In genomic region chr1:1861339-1861730, GRCh38 we compare ENCODE assay signal across 21 cellular contexts. TPM values are rescaled to one million over a fixed set of nuclear protein-coding genes. Genes with fewer than 3 reads are reported as not detected.
DNase-seq lines count a peak whose midpoint lies in the region; ATAC-seq and TF ChIP-seq lines count a peak whose summit lies in the region.
"Had no signal": no experiment of that assay in that cellular context is flagged by ENCODE, and none has a peak within 500 bp of the region (broad histone marks: within the 10 kb centered on the region; RNA-seq: fewer than 3 reads in every experiment).

No MANE protein-coding gene starts in this region.

- WGBS in GM23248 (ENCODE audit: low coverage in 1 of 2, low lambda C conversion rate in 2 of 2, missing lambda C conversion rate in 2 of 2), 2 experiments, result 16 to 20% methylated on average over 1 of the region's 1 CpG
- 24 to 33% methylated on average over 1 of the region's 1 CpG for WGBS in testis, 2 donors

- POLR2A ChIA-PET in activated B cell treated with CpG ODN at 0.5 μM for 24 hours (lab: Charles Lee), result interaction anchor here (0.9 to 1.9 kb wide), 3 partner anchors 14 to 27 kb away, joined by 4 to 7 read pairs (median 5); no protein-coding TSS in a partner anchor

- no peak for ATAC-seq in activated B cell treated with CpG ODN at 0.5 μM for 24 hours (ENCODE audit: low read depth)
- ATAC-seq: activated CD8-positive, alpha-beta T cell treated with anti-CD3 and anti-CD28 coated beads for 36 hours; PC-3 had no signal

- H3K4me1 ChIP-seq in GM23248 (ENCODE audit: insufficient read depth), result peaks cover 68% of the 10 kb centered on the region
- peaks cover 80 to 90% of the 10 kb centered on the region in 2 experiments for H3K4me1 ChIP-seq in neutrophil (ENCODE audit: control insufficient read depth in 1 of 2, insufficient read depth in 1 of 2, low read depth in 1 of 2, low read length in 1 of 2)
- peaks cover 43% of the 10 kb centered on the region for H3K4me1 ChIP-seq in testis

- CTCF ChIA-PET in activated B cell treated with CpG ODN at 0.5 μM for 24 hours (lab: Charles Lee), result interaction anchor here (1.3 kb wide), 1 partner anchor 12 kb away, joined by 4 read pairs; no protein-coding TSS in a partner anchor

- H3K9me3 Mint-ChIP-seq in activated B cell treated with CpG ODN at 0.5 μM for 24 hours, result no peaks in the 10 kb centered on the region
- H3K9me3 Mint-ChIP-seq: activated CD8-positive, alpha-beta T cell treated with anti-CD3 and anti-CD28 coated beads for 36 hours had no signal

- H3K27me3 Mint-ChIP-seq in activated B cell treated with CpG ODN at 0.5 μM for 24 hours, result no peaks in the 10 kb centered on the region
- H3K27me3 Mint-ChIP-seq: activated CD8-positive, alpha-beta T cell treated with anti-CD3 and anti-CD28 coated beads for 36 hours had no signal

- H3K27me3 ChIP-seq in GM23248 (replicated peaks; ENCODE audit: insufficient read depth) (no peaks in the 10 kb centered on the region), neutrophil (no peaks in the 10 kb centered on the region), testis (no peaks in the 10 kb centered on the region)
- H3K27me3 ChIP-seq: SJCRH30 had no signal

- H3K79me2 ChIP-seq in GM23248 (ENCODE audit: insufficient read depth), result peaks cover 100% of the 10 kb centered on the region

- TF ChIP-seq CTCF in activated B cell treated with CpG ODN at 0.5 μM for 24 hours (IDR thresholded peaks at IDR 0.05) (no peak), neutrophil (IDR thresholded peaks at IDR 0.05) (no peak), testis (IDR thresholded peaks at IDR 0.05) (no peak)

- peak overlapping the region; percentile 50 for H3K4me3 Mint-ChIP-seq in activated B cell treated with CpG ODN at 0.5 μM for 24 hours
- H3K4me3 Mint-ChIP-seq: activated CD8-positive, alpha-beta T cell treated with anti-CD3 and anti-CD28 coated beads for 36 hours had no signal

- no peak overlapping the region for H3K4me2 ChIP-seq in GM23248 (ENCODE audit: unreplicated experiment)
- H3K4me2 ChIP-seq: KMS-11 had no signal

- no peaks in the 10 kb centered on the region for H3K9me2 ChIP-seq in GM23248 (ENCODE audit: insufficient read depth)

- H3K9me3 ChIP-seq in GM23248 (ENCODE audit: low read depth), result no peaks in the 10 kb centered on the region
- H3K9me3 ChIP-seq in neutrophil, result no peaks in the 10 kb centered on the region
- H3K9me3 ChIP-seq in testis, result no peaks in the 10 kb centered on the region
- H3K9me3 ChIP-seq: SJCRH30 had no signal

- no peak for TF ChIP-seq POLR2A in testis (IDR thresholded peaks at IDR 0.05)

- no peak overlapping the region for H3K9ac ChIP-seq in GM23248
- H3K9ac ChIP-seq: KMS-11 had no signal

- intact Hi-C loops in activated B cell treated with CpG ODN at 0.5 μM for 24 hours (cut with micrococcal nuclease) (loop anchor here (5.0 kb wide), 1 partner anchor 34 kb away; no protein-coding TSS in a partner anchor), testis (cut with DNase I; ENCODE audit: low total_unique reads) (no loop called here)

- H2AFZ ChIP-seq in GM23248, result no peak overlapping the region

- peaks cover 69% of the 10 kb centered on the region for H4K20me1 ChIP-seq in GM23248 (ENCODE audit: insufficient read depth)

- peaks cover 59% of the 10 kb centered on the region for H3F3A ChIP-seq in GM23248 (ENCODE audit: insufficient read depth)

- H3K4me1 Mint-ChIP-seq in activated B cell treated with CpG ODN at 0.5 μM for 24 hours, result peaks cover 92% of the 10 kb centered on the region

- H3K4me3 ChIP-seq in GM23248 (no peak overlapping the region), neutrophil (ENCODE audit: low read depth in 1 of 2, low read length in 1 of 2) (no peak overlapping the region), testis (no peak overlapping the region)
- H3K4me3 ChIP-seq: SJCRH30 had no signal

- H3K36me3 Mint-ChIP-seq in activated B cell treated with CpG ODN at 0.5 μM for 24 hours (ENCODE audit: low read depth), result peaks cover 8% of the 10 kb centered on the region

- H3K27ac ChIP-seq in GM23248 (0 out of 2 replicates have a peak overlapping the region, but pooled peaks have one; percentile 59), neutrophil (peak overlapping the region; percentile 68), testis (no peak overlapping the region)
- H3K27ac ChIP-seq: 22Rv1, KMS-11, SJCRH30 had no signal

- peak overlapping the region; percentile 81 for H3K27ac Mint-ChIP-seq in activated B cell treated with CpG ODN at 0.5 μM for 24 hours

- H3K36me3 ChIP-seq in GM23248 (ENCODE audit: low read depth) (no peaks in the 10 kb centered on the region), neutrophil (no peaks in the 10 kb centered on the region), testis (ENCODE audit: low read depth, missing control alignments) (no peaks in the 10 kb centered on the region)

- in situ Hi-C loops in GM23248 (cut with MboI), result no loop called here

- DNase-seq in DMS 273 (lab: John Stamatoyannopoulos, UW; ENCODE audit: unreplicated experiment) (peak; percentile 48), DMS 273 treated with DMSO at 0.1 percent for 48 hours (lab: John Stamatoyannopoulos, UW) (no peak), GM23248 (no peak), activated B cell treated with CpG ODN at 0.5 μM for 24 hours (no peak), NCI-H1694 (lab: John Stamatoyannopoulos, UW) (no peak), hippocampal formation (lab: John Stamatoyannopoulos, UW) (no peak), testis (no peak)
- DNase-seq: activated CD8-positive, alpha-beta T cell treated with anti-CD3 and anti-CD28 coated beads for 36 hours; activated naive CD4-positive, alpha-beta T cell treated with anti-CD3 and anti-CD28 coated beads, Interleukin-2, amount 50 U/mL, for 16 hours; aorta; NCI-H1694 treated with DMSO at 0.1 percent for 48 hours; NCI-H82; PC-3; retina; SJCRH30; stimulated activated CD4-positive, alpha-beta T cell treated with anti-CD3 and anti-CD28 coated beads, Interleukin-15, amount 100 ng/mL, for 24 hours; T-helper 2 cell had no signal

RNA-seq across cellular contexts. Expression of gene GNB1, which starts 29.6 kb away (rescaled TPM):
- total RNA-seq in GM23248 (2014; rRNA removed; shearing (Covaris generic)), result 87.6 and 97.7 TPM in 2 replicates
- polyA plus RNA-seq in GM23248 (2016; fragmentation: Nextera tagmentation; extraction: Ambion mirVana) (92.0 and 148 TPM in 2 replicates), testis (ENCODE audit: insufficient read depth, low read depth, low replicate concordance) (256 TPM)
- total RNA-seq in activated B cell treated with CpG ODN at 0.5 μM for 24 hours (266 and 302 TPM in 2 replicates), testis (100 to 1,000 TPM; 223 to 240 TPM)

RNA-seq across cellular contexts. Expression of gene CALML6, which starts 53.7 kb away (rescaled TPM):
- 0.11 and 0.51 TPM in 2 replicates for total RNA-seq in GM23248 (2014; rRNA removed; shearing (Covaris generic))
- polyA plus RNA-seq in GM23248 (2016; fragmentation: Nextera tagmentation; extraction: Ambion mirVana) (not detected in 2 replicates), testis (ENCODE audit: insufficient read depth, low read depth, low replicate concordance) (0.96 TPM)
- total RNA-seq in activated B cell treated with CpG ODN at 0.5 μM for 24 hours (0.73 and 1.3 TPM in 2 replicates), testis (1 to 10 TPM; 1.2 to 2.1 TPM)
- total RNA-seq: G401 had no signal

RNA-seq across cellular contexts. Expression of gene TMEM52, which starts 57.7 kb away (rescaled TPM):
- total RNA-seq in GM23248 (2014; rRNA removed; shearing (Covaris generic)), result not detected in 2 replicates
- 0.28 and 0.40 TPM in 2 replicates for polyA plus RNA-seq in GM23248 (2016; fragmentation: Nextera tagmentation; extraction: Ambion mirVana)
- total RNA-seq in activated B cell treated with CpG ODN at 0.5 μM for 24 hours, result 0.29 and 0.51 TPM in 2 replicates
- 100 to 1,000 TPM in 1 of 2 donors, 10 to 100 TPM in 1; 74.0 to 143 TPM for total RNA-seq in testis
- polyA plus RNA-seq in testis (ENCODE audit: insufficient read depth, low read depth, low replicate concordance), result 40.8 TPM
- total RNA-seq: aorta had no signal

Comparison
In these comparisons a context has a peak if more than half of its experiments do, and no peak if none do; other contexts are left out.
1. H3K27ac ChIP-seq: peak in GM23248 (single experiment) and neutrophil (single experiment); none in testis (0 of 2).
2. RNA of gene TMEM52, which starts 57.7 kb away (total RNA-seq): 74.0 to 143 TPM in testis; 0.29 to 0.51 TPM in activated B cell treated with CpG ODN at 0.5 μM for 24 hours and not detected in GM23248; every median in the first group is over 10 times any median in the second.